ENCODE assay signal across 22 cellular contexts in genomic region chr17:55659661-55660060, GRCh38.
"Had no signal": no experiment of that assay in that cellular context is flagged by ENCODE, and none has a peak within 500 bp of the region (broad histone marks: within the 10 kb centered on the region; RNA-seq: fewer than 3 reads in every experiment).

No MANE protein-coding gene starts in this region.

- H3K27me3 Mint-ChIP-seq: activated B cell treated with CpG ODN at 0.5 μM for 24 hours had no signal

- H3K4me1 Mint-ChIP-seq: activated CD4-positive, alpha-beta T cell treated with anti-CD3 and anti-CD28 coated beads for 36 hours had no signal

- H3K27me3 ChIP-seq: adrenal gland, ascending aorta, esophagus muscularis mucosa, gastroesophageal sphincter, spleen, tibial nerve had no signal

- H3K36me3 ChIP-seq: adrenal gland, ascending aorta, esophagus muscularis mucosa, gastroesophageal sphincter, spleen, tibial nerve had no signal

- H3K4me3 Mint-ChIP-seq: activated B cell treated with CpG ODN at 0.5 μM for 24 hours; activated CD4-positive, alpha-beta T cell treated with anti-CD3 and anti-CD28 coated beads for 36 hours; activated naive CD8-positive, alpha-beta T cell; activated T-cell treated with anti-CD3 and anti-CD28 coated beads, Interleukin-2, amount 50 U/mL, for 4 hours; memory B cell had no signal

- H3K9me3 ChIP-seq: adrenal gland, ascending aorta, esophagus muscularis mucosa, gastroesophageal sphincter, spleen, tibial nerve had no signal

- DNase-seq: activated B cell treated with CpG ODN at 0.5 μM for 24 hours; activated CD4-positive, alpha-beta T cell treated with anti-CD3 and anti-CD28 coated beads for 36 hours; activated CD4-positive, alpha-beta T cell treated with anti-CD3 and anti-CD28 coated beads, Interleukin-2, amount 50 U/mL, for 4 hours; activated CD8-positive, alpha-beta memory T cell treated with anti-CD3 and anti-CD28 coated beads, Interleukin-2, amount 50 U/mL, for 48 hours; activated naive CD4-positive, alpha-beta T cell; activated T-cell treated with anti-CD3 and anti-CD28 coated beads, Interleukin-2, amount 50 U/mL, for 4 hours; adrenal gland; head of caudate nucleus; left cardiac atrium; spleen; stimulated activated CD4-positive, alpha-beta T cell treated with anti-CD3 and anti-CD28 coated beads, Interleukin-4, amount 100 ng/mL, for 24 hours; stimulated activated naive CD8-positive, alpha-beta T cell treated with anti-CD3 and anti-CD28 coated beads, Interleukin-15, Interleukin-2, amounts not matched to agents 100 U/mL and 50 U/mL, for 24 hours; T1000 had no signal

- H3K9me3 Mint-ChIP-seq: activated B cell treated with CpG ODN at 0.5 μM for 24 hours; activated T-cell treated with anti-CD3 and anti-CD28 coated beads, Interleukin-2, amount 50 U/mL, for 4 hours; activated T-helper 2 cell treated with anti-CD3 and anti-CD28 coated beads, Interferon-gamma antibody, Interleukin-2, Interleukin-4, amounts not matched to agents 10 μg/mL and 5 μg/mL and 100 μg/mL, durations not matched to agents 14 hours and 24 hours and 36 hours; memory B cell had no signal

- H3K27ac Mint-ChIP-seq: activated B cell treated with CpG ODN at 0.5 μM for 24 hours; activated CD4-positive, alpha-beta T cell treated with anti-CD3 and anti-CD28 coated beads for 36 hours; activated naive CD8-positive, alpha-beta T cell; activated T-helper 2 cell treated with anti-CD3 and anti-CD28 coated beads, Interferon-gamma antibody, Interleukin-2, Interleukin-4, amounts not matched to agents 10 μg/mL and 5 μg/mL and 100 μg/mL, durations not matched to agents 14 hours and 24 hours and 36 hours; memory B cell; progenitor cell of endocrine pancreas had no signal

- H3K4me1 ChIP-seq: ascending aorta had no signal

- H3K4me3 ChIP-seq: adrenal gland, ascending aorta, coronary artery, esophagus muscularis mucosa, gastroesophageal sphincter, spleen, tibial nerve had no signal

- H3K27ac ChIP-seq: adrenal gland, ascending aorta, spleen had no signal

- ATAC-seq: activated CD4-positive, alpha-beta T cell treated with anti-CD3 and anti-CD28 coated beads for 36 hours; activated T-cell treated with anti-CD3 and anti-CD28 coated beads, Interleukin-2, amount 50 U/mL, for 4 hours; stimulated activated naive CD8-positive, alpha-beta T cell treated with anti-CD3 and anti-CD28 coated beads, Interleukin-15, Interleukin-2, amounts not matched to agents 100 U/mL and 50 U/mL, for 24 hours had no signal

- H3K36me3 Mint-ChIP-seq: activated naive CD8-positive, alpha-beta T cell; memory B cell had no signal
